In the genomic region with DNA sequence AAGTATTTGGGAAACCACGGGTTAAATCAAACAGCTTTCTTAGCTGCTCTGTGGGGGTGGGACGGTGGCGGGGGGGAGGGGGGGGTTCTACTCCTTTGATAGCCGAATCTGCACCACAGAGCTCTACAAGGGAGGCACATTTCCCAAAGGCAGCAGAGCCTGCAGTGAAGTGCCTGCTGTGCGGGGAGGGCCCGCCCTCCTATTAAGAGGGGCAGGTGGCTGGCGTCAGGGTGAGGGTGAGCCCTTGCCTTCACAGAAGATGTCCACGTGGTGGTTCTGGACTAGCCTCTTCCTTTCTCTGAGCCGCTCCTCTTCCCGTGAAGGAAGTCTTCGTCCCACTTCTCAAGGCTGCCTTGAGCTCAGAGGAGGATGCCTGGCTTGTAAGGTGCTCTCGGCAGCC, we compare ENCODE assay signal across 13 cellular contexts.
A peak's percentile ranks its signal among the peaks of the same experiment; 100 is the strongest.
DNase-seq lines count a peak whose midpoint lies in the region; ATAC-seq and TF ChIP-seq lines count a peak whose summit lies in the region.
"Had no signal": no experiment of that assay in that cellular context is flagged by ENCODE, and none has a peak within 500 bp of the region (broad histone marks: within the 10 kb centered on the region; RNA-seq: fewer than 3 reads in every experiment).

No MANE protein-coding gene starts in this region.

- no TSS peak for BruUV-seq in IMR-90 (replicated peaks; lab: Mats Ljungman, UMichigan)

- dilution Hi-C loops in IMR-90 (cut with HindIII; ENCODE audit: low sequenced_read_pairs, unreplicated experiment): no loop called here

- DNase-seq in IMR-90 (no peak), astrocyte of the hippocampus (ENCODE audit: low read depth, low spot score) (peak; percentile 19), left lung (no peak), spleen (no peak), SIG-M5 treated with dmso at 0.1 percent for 504 hours (lab: John Stamatoyannopoulos, UW; ENCODE audit: unreplicated experiment) (no peak), DMS 273 treated with DMSO at 0.1 percent for 48 hours (lab: John Stamatoyannopoulos, UW) (no peak), colonic mucosa (no peak)
- DNase-seq in naive thymus-derived CD8-positive, alpha-beta T cell: no peak
- DNase-seq: activated CD4-positive, alpha-beta T cell treated with anti-CD3 and anti-CD28 coated beads for 4 hours; activated gamma-delta T cell; NCI-H82; stimulated activated CD4-positive, alpha-beta T cell treated with anti-CD3 and anti-CD28 coated beads, Interleukin-12 subunit alpha, Interleukin-12 subunit beta, amount 100 ng/mL, for 4 hours; stimulated activated CD8-positive, alpha-beta memory T cell treated with anti-CD3 and anti-CD28 coated beads, Interleukin-4, amount 100 ng/mL, for 48 hours had no signal

- H3K4me3 ChIP-seq in IMR-90 (ENCODE audit: insufficient read depth, low read depth, low read length) (no peak overlapping the region), left lung (no peak overlapping the region), spleen (no peak overlapping the region), colonic mucosa (no peak overlapping the region)

- H3K9ac ChIP-seq in IMR-90 (ENCODE audit: low read depth, low read length) (peak overlapping the region; percentile 38; the same call in 1 of the 2 replicates), colonic mucosa (ENCODE audit: low read depth in 2 of 2, low read length in 2 of 2) (no peak overlapping the region)

- no peak for TF ChIP-seq RAD21 in IMR-90 (IDR thresholded peaks at IDR 0.05; ENCODE audit: low read length)

- TF ChIP-seq CTCF in IMR-90 (conservative IDR thresholded peaks at IDR 0.05; ENCODE audit: low read depth, low read length): no peak
- TF ChIP-seq CTCF in left lung (IDR thresholded peaks at IDR 0.05): no peak
- TF ChIP-seq CTCF in spleen (IDR thresholded peaks at IDR 0.05 in 8 of 11, conservative IDR thresholded peaks at IDR 0.05 in 3 of 11): no peak
- TF ChIP-seq CTCF in colonic mucosa (IDR thresholded peaks at IDR 0.05): no peak

- H2BK15ac ChIP-seq in IMR-90 (ENCODE audit: low read depth, low read length): peak overlapping the region; percentile 42; the same call in 2 of the 3 replicates

- peak overlapping the region; percentile 86 for H2AFZ ChIP-seq in IMR-90 (replicated peaks; ENCODE audit: low read length, poor library complexity)

- TF ChIP-seq POLR2A in IMR-90 (IDR thresholded peaks at IDR 0.05; ENCODE audit: low read depth, low read length) (no peak), spleen (IDR thresholded peaks at IDR 0.05) (no peak)

- peaks cover 6% of the 10 kb centered on the region for H3K9me3 ChIP-seq in IMR-90 (ENCODE audit: control insufficient read depth, insufficient read depth, low read length)
- H3K9me3 ChIP-seq in left lung: peaks cover 8 to 57% of the 10 kb centered on the region in 2 donors
- H3K9me3 ChIP-seq in spleen: peaks cover 5 to 49% (median 39%) of the 10 kb centered on the region in 8 donors
- H3K9me3 ChIP-seq in colonic mucosa: no peaks in the 10 kb centered on the region

- no peaks in the 10 kb centered on the region for H3K79me1 ChIP-seq in IMR-90 (ENCODE audit: low read depth in 1 of 2, low read length in 2 of 2)

- no peak overlapping the region for H3K56ac ChIP-seq in IMR-90 (ENCODE audit: extremely low read depth, insufficient read depth, low read length)

- whole genome bisulfite sequencing in IMR-90 (ENCODE audit: extremely low coverage in 2 of 2, insufficient read length in 1 of 2), 2 experiments: 100% methylated on average over 1 of the region's 12 CpGs; no CpG with 5 or more reads in 1 of the 2 experiments
- WGBS in spleen, 5 donors: 58 to 69% (median 65%) methylated on average over 7 to 12 of the region's 12 CpGs

- no peak overlapping the region; the same call in 1 of the 2 replicates for H3K4me2 ChIP-seq in IMR-90 (ENCODE audit: low read depth, low read length)

- no peaks in the 10 kb centered on the region for H3K27me3 Mint-ChIP-seq in naive thymus-derived CD8-positive, alpha-beta T cell

- H4K91ac ChIP-seq in IMR-90 (ENCODE audit: insufficient read depth, low read depth, low read length): peak overlapping the region; percentile 75

- ATAC-seq in IMR-90 (ENCODE audit: low read depth) (peak; percentile 47), left lung (peak; percentile 74)
- no peak for ATAC-seq in naive thymus-derived CD8-positive, alpha-beta T cell

- peaks cover 3% of the 10 kb centered on the region; the same call in 1 of the 2 replicates for H3K9me1 ChIP-seq in IMR-90 (ENCODE audit: insufficient read depth, low read length)

- in situ Hi-C loops in IMR-90 (cut with MboI; ENCODE audit: low sequenced_read_pairs): no loop called here

- H3K23ac ChIP-seq in IMR-90 (ENCODE audit: low read depth, low read length): no peak overlapping the region

- H4K5ac ChIP-seq in IMR-90 (ENCODE audit: low read depth, low read length): peak overlapping the region; percentile 95

- H3K27ac Mint-ChIP-seq in naive thymus-derived CD8-positive, alpha-beta T cell: no peak overlapping the region

- H3K14ac ChIP-seq in IMR-90 (replicated peaks; ENCODE audit: low read depth, low read length): peak overlapping the region; percentile 35; the same call in 1 of the 2 replicates

- no peak overlapping the region for H3K4me3 Mint-ChIP-seq in naive thymus-derived CD8-positive, alpha-beta T cell

- POLR2A ChIA-PET in IMR-90 (lab: Charles Lee; ENCODE audit: unreplicated experiment): interaction anchor here (0.6 to 0.7 kb wide), 2 partner anchors 62 to 258 kb away, joined by 4 read pairs; no protein-coding TSS in a partner anchor
- POLR2A ChIA-PET in naive thymus-derived CD8-positive, alpha-beta T cell (lab: Charles Lee): no interaction called here

- peaks cover 0 to 32% (median 14%) of the 10 kb centered on the region in 3 donors for H3K36me3 Mint-ChIP-seq in naive thymus-derived CD8-positive, alpha-beta T cell

- no peaks in the 10 kb centered on the region for H3K27me3 ChIP-seq in IMR-90 (ENCODE audit: control insufficient read depth, insufficient read depth, low read length)
- no peaks in the 10 kb centered on the region for H3K27me3 ChIP-seq in left lung
- no peaks in the 10 kb centered on the region for H3K27me3 ChIP-seq in spleen (replicated peaks in 1 of 7)
- H3K27me3 ChIP-seq in colonic mucosa: no peaks in the 10 kb centered on the region

- CTCF ChIA-PET in IMR-90 (lab: Yijun Ruan, JAX): no interaction called here

- H3K4me1 Mint-ChIP-seq in naive thymus-derived CD8-positive, alpha-beta T cell: no peaks in the 10 kb centered on the region

- H3K18ac ChIP-seq in IMR-90 (ENCODE audit: low read depth, low read length): peak overlapping the region; percentile 93

- H2BK120ac ChIP-seq in IMR-90 (ENCODE audit: low read depth, low read length): peak overlapping the region; percentile 74

- H3K4me1 ChIP-seq in IMR-90 (ENCODE audit: control insufficient read depth, insufficient read depth, low read length) (peaks cover 15% of the 10 kb centered on the region), left lung (peaks cover 0 to 4% of the 10 kb centered on the region in 2 donors), spleen (no peaks in the 10 kb centered on the region), colonic mucosa (no peaks in the 10 kb centered on the region)

- H4K8ac ChIP-seq in IMR-90 (ENCODE audit: low read depth in 2 of 2, low read length in 2 of 2): peak overlapping the region; percentile 84 to 96

- H3K36me3 ChIP-seq in IMR-90 (ENCODE audit: control insufficient read depth, insufficient read depth, low read length): no peaks in the 10 kb centered on the region
- no peaks in the 10 kb centered on the region for H3K36me3 ChIP-seq in left lung
- no peaks in the 10 kb centered on the region for H3K36me3 ChIP-seq in spleen
- H3K36me3 ChIP-seq in colonic mucosa: no peaks in the 10 kb centered on the region

- H2BK20ac ChIP-seq in IMR-90 (ENCODE audit: low read depth, low read length): peak overlapping the region; percentile 84

- H3K9me3 Mint-ChIP-seq in naive thymus-derived CD8-positive, alpha-beta T cell: peaks cover 9 to 44% (median 30%) of the 10 kb centered on the region in 9 donors

- peak overlapping the region; percentile 89 for H2AK9ac ChIP-seq in IMR-90 (replicated peaks; ENCODE audit: low read depth, low read length, poor library complexity)

- peak overlapping the region; percentile 64 for H3K4ac ChIP-seq in IMR-90 (ENCODE audit: low read depth, low read length)

- H4K20me1 ChIP-seq in IMR-90 (ENCODE audit: insufficient read depth, low read length): no peaks in the 10 kb centered on the region

- intact Hi-C loops in IMR-90 (cut with micrococcal nuclease): no loop called here
- intact Hi-C loops in left lung (cut with DNase I): no loop called here
- intact Hi-C loops in spleen (cut with DNase I; ENCODE audit: low total_unique reads): no loop called here
- intact Hi-C loops in colonic mucosa (cut with DNase I): no loop called here

- H2AK5ac ChIP-seq in IMR-90 (ENCODE audit: low read depth, low read length): peak overlapping the region; percentile 66

- H3K27ac ChIP-seq in IMR-90 (ENCODE audit: insufficient read depth, low read length) (peak overlapping the region; percentile 90), left lung (peak overlapping the region; percentile 23 to 86), spleen (peak overlapping the region in 5 of 8 donors; percentile 31 to 55 (median 36)), colonic mucosa (no peak overlapping the region)

- peak overlapping the region; percentile 80 for H2BK5ac ChIP-seq in IMR-90 (ENCODE audit: low read depth, low read length, poor library complexity, severe bottlenecking)

TF ChIP-seq in IMR-90, 13 proteins besides CTCF, POLR2A, EP300 and RAD21:
- TF ChIP-seq MAZ (IDR thresholded peaks at IDR 0.05; ENCODE audit: borderline replicate concordance, low read depth, low read length): no peak
TF ChIP-seq in IMR-90: peak in this region for 0.

Comparison
In these comparisons a context has a peak if more than half of its experiments do, and no peak if none do; other contexts are left out.
1. ATAC-seq: peak in IMR-90 (single experiment) and left lung (single experiment); none in naive thymus-derived CD8-positive, alpha-beta T cell (0 of 2).